9 cellular contexts compared by ENCODE assay signal in the genomic region with DNA sequence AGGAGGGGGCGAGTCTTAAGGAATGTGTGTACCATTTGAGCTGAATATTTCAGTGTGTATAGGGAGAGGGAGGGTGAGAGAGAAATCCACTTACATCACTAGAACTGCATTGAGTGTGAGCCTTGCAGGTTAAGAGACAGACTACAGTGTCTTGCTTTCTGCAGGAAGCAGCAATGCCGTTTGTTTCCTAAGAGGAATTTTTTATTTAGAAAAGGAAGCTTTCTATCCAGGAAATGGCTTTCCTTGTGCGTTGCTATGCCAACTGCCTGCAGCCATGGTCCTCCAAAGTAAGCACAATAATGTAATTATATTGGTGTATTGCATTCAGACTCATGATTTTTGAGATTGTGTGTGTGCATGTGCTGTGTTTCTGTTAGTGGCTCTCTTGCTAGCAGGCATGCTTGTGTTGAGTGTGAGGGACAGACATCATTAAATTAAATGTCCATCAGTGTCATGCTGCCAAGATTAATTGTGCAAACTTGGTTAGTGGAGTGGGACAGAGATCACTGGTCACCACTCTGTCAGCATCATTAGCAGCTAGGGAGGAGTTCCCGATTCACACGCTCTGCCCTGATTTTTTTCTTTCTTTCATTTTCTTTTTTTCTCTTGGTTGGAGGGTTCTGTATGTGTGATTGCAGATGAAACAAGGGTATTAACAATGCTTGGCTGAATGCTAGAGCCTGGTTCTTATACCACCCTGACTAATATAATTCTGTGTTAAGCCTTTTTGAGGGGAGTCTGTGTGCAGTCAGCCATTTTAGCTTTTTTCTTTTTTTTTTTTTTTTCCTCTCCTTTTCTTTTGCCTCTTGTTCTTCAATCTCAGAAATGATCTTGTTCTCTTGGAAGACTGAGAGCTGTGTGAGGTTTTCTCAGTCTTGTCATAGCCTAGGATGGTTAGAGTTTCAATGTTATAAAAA.
A peak's percentile ranks its signal among the peaks of the same experiment; 100 is the strongest.
DNase-seq lines count a peak whose midpoint lies in the region; ATAC-seq and TF ChIP-seq lines count a peak whose summit lies in the region.
"Had no signal": no experiment of that assay in that cellular context is flagged by ENCODE, and none has a peak within 500 bp of the region (broad histone marks: within the 10 kb centered on the region; RNA-seq: fewer than 3 reads in every experiment).

No MANE protein-coding gene starts in this region.

- intact Hi-C loops in Right ventricle myocardium inferior (cut with DNase I) (no loop called here), cardiac septum (cut with DNase I) (no loop called here), mammary epithelial cell (cut with micrococcal nuclease) (no loop called here)

- peak; percentile 47 for DNase-seq in Right ventricle myocardium inferior (ENCODE audit: missing footprints)
- no peak for DNase-seq in cardiac septum (ENCODE audit: low spot score)
- no peak for DNase-seq in mammary epithelial cell
- DNase-seq in lung microvascular endothelial cell (ENCODE audit: low read depth in 2 of 2): peak; percentile 55 to 81
- no peak for DNase-seq in RWPE1 (ENCODE audit: low spot score)
- DNase-seq in NK-92 treated with Interleukin-12 subunit alpha and Interleukin-12 subunit beta, amount 100 ng/mL, for 24 hours (lab: John Stamatoyannopoulos, UW): no peak
- DNase-seq: CD4-positive, CD25-positive, alpha-beta regulatory T cell had no signal

- H3K27me3 ChIP-seq in mammary epithelial cell (ENCODE audit: insufficient read depth, low read length): no peaks in the 10 kb centered on the region

- ATAC-seq in Right ventricle myocardium inferior (peak; percentile 45), GM21825 (IDR thresholded peaks at IDR 0.05; ENCODE audit: unreplicated experiment) (no peak), HG02884 (IDR thresholded peaks at IDR 0.05; ENCODE audit: unreplicated experiment) (no peak)

- H3K27ac ChIP-seq in mammary epithelial cell (ENCODE audit: insufficient read depth, low read depth, low read length) (no peak overlapping the region), RWPE1 (no peak overlapping the region)

- no peaks in the 10 kb centered on the region for H4K20me1 ChIP-seq in mammary epithelial cell (ENCODE audit: insufficient read depth, low read length)

- CTCF ChIA-PET in mammary epithelial cell (lab: Charles Lee; ENCODE audit: low non-redundant PET) (no interaction called here), RWPE1 (lab: Yijun Ruan, JAX) (interaction anchor here (0.7 kb wide), 1 partner anchor 25 kb away, joined by 3 read pairs; no protein-coding TSS in a partner anchor)

- no peak for TF ChIP-seq CTCF in mammary epithelial cell (conservative IDR thresholded peaks at IDR 0.05 in 1 of 2, IDR thresholded peaks at IDR 0.05 in 1 of 2; ENCODE audit: extremely low read depth in 1 of 2, insufficient read depth in 1 of 2, low read depth in 1 of 2, low read length in 2 of 2)
- no peak for TF ChIP-seq CTCF in RWPE1 (conservative IDR thresholded peaks at IDR 0.05; ENCODE audit: low read depth)

- in situ Hi-C loops in mammary epithelial cell (cut with MboI; ENCODE audit: low sequenced_read_pairs in 2 of 2): no loop called here

- H3K79me2 ChIP-seq in mammary epithelial cell (ENCODE audit: insufficient read depth, low read length): no peaks in the 10 kb centered on the region

- H3K4me3 ChIP-seq in mammary epithelial cell (replicated peaks in 1 of 3; ENCODE audit: insufficient read depth in 1 of 3, low read depth in 2 of 3, low read length in 3 of 3): peak overlapping the region; percentile 11 to 15 (median 14)

- H3K4me2 ChIP-seq in mammary epithelial cell (ENCODE audit: insufficient read depth, low read depth, low read length): peak overlapping the region; percentile 62

- H3K9me3 ChIP-seq in mammary epithelial cell (replicated peaks; ENCODE audit: insufficient read depth, low read length): no peaks in the 10 kb centered on the region

- H3K9ac ChIP-seq in mammary epithelial cell (ENCODE audit: insufficient read depth, low read length): no peak overlapping the region

- peaks cover 16% of the 10 kb centered on the region for H3K4me1 ChIP-seq in mammary epithelial cell (ENCODE audit: insufficient read depth, low read length)

- 35% methylated on average over 5 of the region's 5 CpGs for WGBS in mammary epithelial cell (ENCODE audit: low coverage, missing lambda C conversion rate)

- BruUV-seq in mammary epithelial cell (replicated peaks; lab: Mats Ljungman, UMichigan): TSS peak; percentile 43

- dilution Hi-C loops in mammary epithelial cell (cut with HindIII; ENCODE audit: low sequenced_read_pairs): no loop called here

- peak overlapping the region; percentile 3 for H2AFZ ChIP-seq in mammary epithelial cell (ENCODE audit: low read depth, low read length)

- H3K36me3 ChIP-seq in mammary epithelial cell (ENCODE audit: insufficient read depth, low read length): no peaks in the 10 kb centered on the region

- POLR2A ChIA-PET in RWPE1 (lab: Yijun Ruan, JAX; ENCODE audit: low non-redundant PET): no interaction called here

Comparison
In these comparisons a context has a peak if more than half of its experiments do, and no peak if none do; other contexts are left out.
1. DNase-seq: peak in Right ventricle myocardium inferior (single experiment) and lung microvascular endothelial cell (2 of 2); none in cardiac septum (single experiment), mammary epithelial cell (single experiment), RWPE1 (single experiment) and NK-92 treated with Interleukin-12 subunit alpha and Interleukin-12 subunit beta, amount 100 ng/mL, for 24 hours (single experiment).